In genomic region chr2:20959252-20959651, GRCh38 we compare ENCODE assay signal across 27 cellular contexts.
DNase-seq lines count a peak whose midpoint lies in the region; ATAC-seq, FAIRE-seq and TF ChIP-seq lines count a peak whose summit lies in the region.
"Had no signal": no experiment of that assay in that cellular context is flagged by ENCODE, and none has a peak within 500 bp of the region (broad histone marks: within the 10 kb centered on the region; RNA-seq: fewer than 3 reads in every experiment).

No MANE protein-coding gene starts in this region.

- H3K9me3 Mint-ChIP-seq in astrocyte (ENCODE audit: unreplicated experiment) = peaks cover 1% of the 10 kb centered on the region
- no peaks in the 10 kb centered on the region for H3K9me3 Mint-ChIP-seq in neural progenitor cell
- H3K9me3 Mint-ChIP-seq: CD4-positive, CD25-positive, alpha-beta regulatory T cell had no signal

- H3K4me3 ChIP-seq in astrocyte (ENCODE audit: insufficient read depth, low read depth, low read length) (no peak overlapping the region), neural progenitor cell (no peak overlapping the region)
- H3K4me3 ChIP-seq: A549, GM12878 had no signal

- H3K36me3 ChIP-seq in astrocyte (ENCODE audit: insufficient read depth, low read length) (no peaks in the 10 kb centered on the region), neural progenitor cell (no peaks in the 10 kb centered on the region)

- H3K4me3 Mint-ChIP-seq in astrocyte (ENCODE audit: unreplicated experiment) (no peak overlapping the region), neural progenitor cell (no peak overlapping the region)
- H3K4me3 Mint-ChIP-seq: B cell; CD14-positive monocyte; CD4-positive, alpha-beta memory T cell; CD8-positive, alpha-beta memory T cell had no signal

- H3K9me3 ChIP-seq in astrocyte (ENCODE audit: insufficient read depth, low read depth, low read length) (no peaks in the 10 kb centered on the region), neural progenitor cell (ENCODE audit: low read depth) (no peaks in the 10 kb centered on the region)
- H3K9me3 ChIP-seq: A549 had no signal

- no peak for FAIRE-seq in astrocyte (lab: Jason Lieb, UNC)
- FAIRE-seq: A549, GM12878, GM12892, GM18507, GM19239 had no signal

- H3K4me2 ChIP-seq in astrocyte (ENCODE audit: low read length) (no peak overlapping the region), neural progenitor cell (no peak overlapping the region)
- H3K4me2 ChIP-seq: A549 had no signal

- intact Hi-C loops in cardiac septum (cut with DNase I) = no loop called here
- intact Hi-C loops in Right ventricle myocardium superior (cut with DNase I) = no loop called here

- peaks cover 40% of the 10 kb centered on the region for H3K27me3 Mint-ChIP-seq in astrocyte (ENCODE audit: low read depth, unreplicated experiment)
- peaks cover 10% of the 10 kb centered on the region for H3K27me3 Mint-ChIP-seq in neural progenitor cell (ENCODE audit: insufficient read depth, low read depth)

- H3K36me3 Mint-ChIP-seq in astrocyte (ENCODE audit: low read depth, unreplicated experiment) = no peaks in the 10 kb centered on the region
- no peaks in the 10 kb centered on the region for H3K36me3 Mint-ChIP-seq in neural progenitor cell
- H3K36me3 Mint-ChIP-seq: CD14-positive monocyte; CD4-positive, alpha-beta memory T cell; CD4-positive, CD25-positive, alpha-beta regulatory T cell; CD8-positive, alpha-beta memory T cell had no signal

- H3K4me1 ChIP-seq in astrocyte (ENCODE audit: insufficient read depth, low read length) = no peaks in the 10 kb centered on the region
- no peaks in the 10 kb centered on the region for H3K4me1 ChIP-seq in neural progenitor cell
- H3K4me1 ChIP-seq: A549 had no signal

- no peaks in the 10 kb centered on the region for H3F3A ChIP-seq in neural progenitor cell (ENCODE audit: low read depth)

- H3K27ac Mint-ChIP-seq in astrocyte (ENCODE audit: unreplicated experiment) (peak overlapping the region; percentile 50), neural progenitor cell (peak overlapping the region; percentile 23)
- H3K27ac Mint-ChIP-seq: B cell; CD4-positive, alpha-beta memory T cell; CD8-positive, alpha-beta memory T cell had no signal

- no peak for TF ChIP-seq CTCF in astrocyte (IDR thresholded peaks at IDR 0.05; ENCODE audit: insufficient read depth, low read depth, low read length)
- TF ChIP-seq CTCF in neural progenitor cell (IDR thresholded peaks at IDR 0.05) = no peak

- H4K20me1 ChIP-seq in astrocyte (ENCODE audit: insufficient read depth, low read length) (no peaks in the 10 kb centered on the region), neural progenitor cell (ENCODE audit: low read depth) (no peaks in the 10 kb centered on the region)

- H3K79me2 ChIP-seq in astrocyte (ENCODE audit: insufficient read depth, low read length) = no peaks in the 10 kb centered on the region
- H3K79me2 ChIP-seq in neural progenitor cell (ENCODE audit: low read depth) = no peaks in the 10 kb centered on the region

- H3K9ac ChIP-seq in astrocyte (ENCODE audit: low read length) = no peak overlapping the region
- no peak overlapping the region for H3K9ac ChIP-seq in neural progenitor cell

- DNase-seq in cardiac septum (ENCODE audit: low spot score) = peak; percentile 61
- no peak for DNase-seq in Right ventricle myocardium superior
- no peak for DNase-seq in astrocyte (ENCODE audit: low read depth)
- DNase-seq in neural progenitor cell (ENCODE audit: low spot score) = no peak
- DNase-seq: AML-193; C1 segment of cervical spinal cord; CD4-positive, alpha-beta memory T cell; CD4-positive, CD25-positive, alpha-beta regulatory T cell; CD8-positive, alpha-beta memory T cell; COR-L47; DMS 273 treated with DMSO at 0.1 percent for 48 hours; DMS153; DMS53; DMS79; DND-41; EL; GDM1 had no signal

- H3K27ac ChIP-seq in astrocyte (ENCODE audit: low read depth, low read length) (no peak overlapping the region), neural progenitor cell (no peak overlapping the region)
- H3K27ac ChIP-seq: 22Rv1, A549 had no signal

- ATAC-seq in Right ventricle myocardium superior (ENCODE audit: poor library complexity) = no peak
- no peak for ATAC-seq in HG02885 (IDR thresholded peaks at IDR 0.05; ENCODE audit: poor library complexity, unreplicated experiment)
- ATAC-seq in GM18870 (IDR thresholded peaks at IDR 0.05; ENCODE audit: unreplicated experiment) = no peak
- ATAC-seq: A549, GM12878 had no signal

- H3K27me3 ChIP-seq in astrocyte (ENCODE audit: insufficient read depth, low read length) = peaks cover 6% of the 10 kb centered on the region
- peaks cover 7% of the 10 kb centered on the region for H3K27me3 ChIP-seq in neural progenitor cell

- H3K4me1 Mint-ChIP-seq in astrocyte (ENCODE audit: low read depth, unreplicated experiment) (no peaks in the 10 kb centered on the region), neural progenitor cell (peaks cover 2% of the 10 kb centered on the region)
- H3K4me1 Mint-ChIP-seq: B cell; CD14-positive monocyte; CD4-positive, alpha-beta memory T cell; CD4-positive, CD25-positive, alpha-beta regulatory T cell; CD8-positive, alpha-beta memory T cell had no signal

- no peak overlapping the region for H2AFZ ChIP-seq in astrocyte (ENCODE audit: low read depth, low read length)
- H2AFZ ChIP-seq in neural progenitor cell (replicated peaks) = no peak overlapping the region
